ENCODE assay signal across 23 cellular contexts in genomic region chr2:231907765-231908164, GRCh38. TPM values are rescaled to one million over a fixed set of nuclear protein-coding genes. Genes with fewer than 3 reads are reported as not detected.
"Had no signal": no experiment of that assay in that cellular context is flagged by ENCODE, and none has a peak within 500 bp of the region (broad histone marks: within the 10 kb centered on the region; RNA-seq: fewer than 3 reads in every experiment).

No MANE protein-coding gene starts in this region.

- H3K27me3 Mint-ChIP-seq: T-cell had no signal

- H3K4me3 Mint-ChIP-seq: IgD-negative memory B cell, T-cell had no signal

- H3K36me3 Mint-ChIP-seq: IgD-negative memory B cell, T-cell had no signal

- DNase-seq: KBM-7, MV-4-11, NCI-H1048, NCI-H1105, NCI-H1417, NCI-H1436 treated with DMSO at 0.1 percent for 48 hours, NCI-H1694, NCI-H187 treated with DMSO at 0.1 percent for 48 hours, NCI-H2029 treated with DMSO at 0.1 percent for 48 hours, NCI-H2171 treated with DMSO at 0.1 percent for 48 hours, NCI-H345, NCI-H446 treated with DMSO at 0.1 percent for 48 hours, NCI-H524 treated with DMSO at 0.1 percent for 48 hours, NCI-H69, NCI-H774, RPMI8226, SK-N-SH, SW 1271, T-cell had no signal

- ATAC-seq: T-cell had no signal

- H3K9me3 Mint-ChIP-seq: IgD-negative memory B cell, T-cell had no signal

- H3K27ac Mint-ChIP-seq: IgD-negative memory B cell, T-cell had no signal

RNA-seq across cellular contexts. Expression of gene NPPC, which starts 18.4 kb away (rescaled TPM):
- total RNA-seq: HT-29, LHCN-M2, MCF 10A had no signal
